Comparison of ENCODE assay signal across 8 cellular contexts in the genomic region with DNA sequence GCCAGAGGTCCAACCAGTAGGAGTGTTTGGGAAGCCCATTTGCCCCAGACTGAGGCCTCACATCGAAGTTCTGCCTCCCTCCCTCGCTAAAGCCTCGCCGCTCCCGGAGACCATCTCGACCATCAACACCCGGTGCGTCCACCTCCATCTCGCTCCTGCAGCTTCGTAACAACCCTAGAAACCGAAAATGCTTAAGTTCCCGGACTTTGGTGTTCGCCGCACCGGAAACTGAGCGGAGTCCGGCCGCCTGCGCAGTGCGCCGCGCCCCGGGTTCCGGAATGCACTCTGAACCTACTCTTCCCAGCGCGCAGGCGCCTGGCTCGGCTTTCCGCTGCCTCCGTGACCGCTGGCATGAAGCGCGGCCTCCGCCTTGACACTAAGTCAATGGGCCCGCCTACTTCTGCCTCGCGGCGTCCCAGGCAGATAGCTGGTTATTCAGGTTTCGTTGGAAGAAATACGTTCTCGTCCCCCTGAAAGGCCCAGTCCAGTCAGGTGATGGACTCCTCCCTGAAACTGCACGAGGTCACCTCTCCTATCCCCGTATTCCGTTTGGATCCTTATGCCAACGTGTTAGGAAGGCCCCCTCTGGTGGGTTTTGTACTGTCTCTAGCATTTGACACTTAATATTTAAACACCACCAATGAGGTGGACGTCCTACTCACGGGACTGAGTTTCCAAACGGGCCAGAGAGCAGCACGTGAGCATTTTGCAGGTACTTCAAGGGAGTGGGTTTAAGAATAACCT. TPM values are rescaled to one million over a fixed set of nuclear protein-coding genes. Genes with fewer than 3 reads are reported as not detected.
DNase-seq lines count a peak whose midpoint lies in the region; ATAC-seq and TF ChIP-seq lines count a peak whose summit lies in the region.

No MANE protein-coding gene starts in this region.

- H3K36me3 ChIP-seq in mesodermal cell (ENCODE audit: control insufficient read depth, insufficient read depth, low read length) = peaks cover 25% of the 10 kb centered on the region

- H3K27ac ChIP-seq in mesodermal cell (ENCODE audit: low read depth, low read length, severe bottlenecking) = peak overlapping the region; percentile 89

- no peaks in the 10 kb centered on the region for H3K9me3 ChIP-seq in mesodermal cell (ENCODE audit: control insufficient read depth, low read length)

- peak; percentile 93 for ATAC-seq in GM19372 (IDR thresholded peaks at IDR 0.05; ENCODE audit: low read depth, unreplicated experiment)
- ATAC-seq in HG03558 (IDR thresholded peaks at IDR 0.05; ENCODE audit: extremely low read depth, unreplicated experiment) = peak; percentile 98
- ATAC-seq in effector memory CD8-positive, alpha-beta T cell (replicated peaks) = peak; percentile 94

- H3K4me3 Mint-ChIP-seq in effector memory CD8-positive, alpha-beta T cell = peak overlapping the region; percentile 99 to 100

- H3K4me1 Mint-ChIP-seq in effector memory CD8-positive, alpha-beta T cell (ENCODE audit: low read depth in 2 of 2) = peaks cover 16 to 24% of the 10 kb centered on the region in 2 donors

- peak overlapping the region; percentile 99 to 100 for H3K27ac Mint-ChIP-seq in effector memory CD8-positive, alpha-beta T cell

- H3K4me3 ChIP-seq in AG10803 (ENCODE audit: low read length) = peak overlapping the region; percentile 97
- H3K4me3 ChIP-seq in mesodermal cell (ENCODE audit: extremely low read depth, insufficient read depth, low read length, poor library complexity, severe bottlenecking) = peak overlapping the region; percentile 78

- 4 to 9% methylated on average over 41 of the region's 49 CpGs for WGBS in mesodermal cell (ENCODE audit: insufficient coverage in 2 of 2), 2 experiments

- peak; percentile 28 for TF ChIP-seq CTCF in AG10803 (conservative IDR thresholded peaks at IDR 0.05; ENCODE audit: low read length)

- DNase-seq in AG10803 (ENCODE audit: low read depth) (peak; percentile 91), DMS 273 treated with DMSO at 0.1 percent for 48 hours (lab: John Stamatoyannopoulos, UW) (no peak)
- DNase-seq in activated CD4-positive, alpha-beta T cell treated with anti-CD3 and anti-CD28 coated beads, Interleukin-2, amount 50 U/mL, for 24 hours (ENCODE audit: low read depth in 1 of 2, low spot score in 1 of 2) = peak; percentile 80 to 87
- DNase-seq in effector memory CD8-positive, alpha-beta T cell = peak; percentile 86 to 89 (median 87)
- DNase-seq in stimulated activated CD8-positive, alpha-beta memory T cell treated with anti-CD3 and anti-CD28 coated beads, Interleukin-2, amount 100 ng/mL, for 1 hour (ENCODE audit: low read depth in 2 of 2) = peak; percentile 78 to 83

- no peaks in the 10 kb centered on the region for H3K9me3 Mint-ChIP-seq in effector memory CD8-positive, alpha-beta T cell

- peaks cover 4% of the 10 kb centered on the region for H3K4me1 ChIP-seq in mesodermal cell (ENCODE audit: control insufficient read depth, insufficient read depth, low read length, poor library complexity, severe bottlenecking)

- peaks cover 9 to 13% of the 10 kb centered on the region in 2 donors for H3K27me3 Mint-ChIP-seq in effector memory CD8-positive, alpha-beta T cell

- peaks cover 34% of the 10 kb centered on the region for H3K36me3 Mint-ChIP-seq in effector memory CD8-positive, alpha-beta T cell (ENCODE audit: insufficient read depth)

RNA-seq across cellular contexts. Expression of gene FABP2, which starts 21.4 kb away (rescaled TPM):
- polyA plus RNA-seq in mesodermal cell (2013, experiment 1 of 2) = not detected
- not detected for polyA plus RNA-seq in mesodermal cell (2013, experiment 2 of 2)
